Comparison of ENCODE assay signal across 18 cellular contexts in genomic region chr2:182521453-182522427, GRCh38.
DNase-seq lines count a peak whose midpoint lies in the region.
"Had no signal": no experiment of that assay in that cellular context is flagged by ENCODE, and none has a peak within 500 bp of the region (broad histone marks: within the 10 kb centered on the region; RNA-seq: fewer than 3 reads in every experiment).

No MANE protein-coding gene starts in this region.

- peak overlapping the region; percentile 62 for H3K4me3 ChIP-seq in neuron (ENCODE audit: low read length)
- H3K4me3 ChIP-seq: pancreas had no signal

- peaks cover 24% of the 10 kb centered on the region for H3K4me1 ChIP-seq in neuron (ENCODE audit: insufficient read depth, low read length)
- H3K4me1 ChIP-seq: breast epithelium, esophagus squamous epithelium, pancreas had no signal

- H3K9me3 ChIP-seq in neuron (ENCODE audit: low read length) = no peaks in the 10 kb centered on the region
- H3K9me3 ChIP-seq: breast epithelium, esophagus squamous epithelium, pancreas had no signal

- no peaks in the 10 kb centered on the region for H3K27me3 ChIP-seq in neuron (ENCODE audit: insufficient read depth, low read length)
- H3K27me3 ChIP-seq: breast epithelium, esophagus squamous epithelium, pancreas had no signal

- DNase-seq in EL = peak; percentile 4
- peak; percentile 32 for DNase-seq in NCI-H1694 (lab: John Stamatoyannopoulos, UW)
- no peak for DNase-seq in MV-4-11 (lab: John Stamatoyannopoulos, UW)
- no peak for DNase-seq in NCI-H510A treated with DMSO at 0.1 percent for 48 hours (lab: John Stamatoyannopoulos, UW)
- DNase-seq in GF-D8 (lab: John Stamatoyannopoulos, UW) = no peak
- no peak for DNase-seq in stimulated activated CD4-positive, alpha-beta T cell treated with anti-CD3 and anti-CD28 coated beads, Interleukin-2, amount 100 ng/mL, for 48 hours
- DNase-seq: activated CD4-positive, CD25-positive, alpha-beta regulatory T cell; activated CD8-positive, alpha-beta memory T cell treated with anti-CD3 and anti-CD28 coated beads for 24 hours; activated naive CD8-positive, alpha-beta T cell treated with anti-CD3 and anti-CD28 coated beads, Interleukin-2, amount 10 ng/mL, durations not matched to agents 7 days and 5 days; esophagus squamous epithelium; H9; NCI-H187 treated with DMSO at 0.1 percent for 48 hours; pancreas; SIG-M5; stimulated activated CD4-positive, alpha-beta T cell treated with anti-CD3 and anti-CD28 coated beads, Interleukin-4, amount 100 ng/mL, for 1 hour had no signal

- peaks cover 10% of the 10 kb centered on the region for H3K36me3 ChIP-seq in neuron (ENCODE audit: insufficient read depth, low read length)
- H3K36me3 ChIP-seq: breast epithelium, esophagus squamous epithelium, pancreas had no signal

- peak overlapping the region; percentile 87 for H2AFZ ChIP-seq in neuron (ENCODE audit: low read depth, low read length)

- peak overlapping the region; percentile 25 for H3K27ac ChIP-seq in cingulate gyrus (ENCODE audit: low read depth, low read length)
- H3K27ac ChIP-seq: breast epithelium, esophagus squamous epithelium, pancreas had no signal

Comparison
In these comparisons a context has a peak if more than half of its experiments do, and no peak if none do; other contexts are left out.
1. DNase-seq: peak in EL (single experiment) and NCI-H1694 (single experiment); none in MV-4-11 (single experiment), NCI-H510A treated with DMSO at 0.1 percent for 48 hours (single experiment), GF-D8 (single experiment) and stimulated activated CD4-positive, alpha-beta T cell treated with anti-CD3 and anti-CD28 coated beads, Interleukin-2, amount 100 ng/mL, for 48 hours (0 of 2).